9 cellular contexts compared by ENCODE assay signal in genomic region chr22:41367039-41367679, GRCh38. TPM values are rescaled to one million over a fixed set of nuclear protein-coding genes. Genes with fewer than 3 reads are reported as not detected.
DNase-seq lines count a peak whose midpoint lies in the region; ATAC-seq and TF ChIP-seq lines count a peak whose summit lies in the region.
"Had no signal": no experiment of that assay in that cellular context is flagged by ENCODE, and none has a peak within 500 bp of the region (broad histone marks: within the 10 kb centered on the region; RNA-seq: fewer than 3 reads in every experiment).

No MANE protein-coding gene starts in this region.

- TF ChIP-seq CTCF in mesothelial cell of epicardium (IDR thresholded peaks at IDR 0.05; ENCODE audit: unreplicated experiment) (no peak), transverse colon (IDR thresholded peaks at IDR 0.05) (peak; percentile 8 to 52 (median 18))

- H3K4me1 ChIP-seq in transverse colon: peaks cover 6 to 34% (median 17%) of the 10 kb centered on the region in 4 donors

- 5% methylated on average over 20 of the region's 21 CpGs; no CpG with 5 or more reads in 1 of the 2 donors for WGBS in transverse colon (ENCODE audit: low coverage in 1 of 2), 2 donors

- in situ Hi-C loops in transverse colon (cut with MboI; ENCODE audit: low pct_ligation_motif_present in 1 of 4, low pct_unique_long_range_greater_than_20kb in 1 of 4, low sequenced_read_pairs in 3 of 4): no loop called here

- no peaks in the 10 kb centered on the region for H3K9me3 ChIP-seq in transverse colon

- H3K4me3 ChIP-seq in transverse colon: peak overlapping the region; percentile 13 to 36 (median 26)

- peaks cover 23% of the 10 kb centered on the region for H3K4me1 Mint-ChIP-seq in mesothelial cell of epicardium
- H3K4me1 Mint-ChIP-seq: activated B cell treated with CpG ODN at 0.5 μM for 24 hours had no signal

- TF ChIP-seq EP300 in transverse colon (IDR thresholded peaks at IDR 0.05; ENCODE audit: low read depth): no peak

- H3K27me3 ChIP-seq in transverse colon: no peaks in the 10 kb centered on the region

- ATAC-seq in HG03196 (IDR thresholded peaks at IDR 0.05; ENCODE audit: unreplicated experiment): no peak

- H3K27me3 Mint-ChIP-seq in mesothelial cell of epicardium (ENCODE audit: low read depth): peaks cover 4% of the 10 kb centered on the region

- H3K27ac Mint-ChIP-seq in mesothelial cell of epicardium: peak overlapping the region; percentile 77
- H3K27ac Mint-ChIP-seq: activated B cell treated with CpG ODN at 0.5 μM for 24 hours had no signal

- intact Hi-C loops in transverse colon (cut with DNase I; ENCODE audit: low total_unique reads): no loop called here

- no peaks in the 10 kb centered on the region for H3K36me3 ChIP-seq in transverse colon

- H3K27ac ChIP-seq in epithelial cell of prostate (no peak overlapping the region), transverse colon (peak overlapping the region; percentile 63 to 83 (median 72))

- H3K36me3 Mint-ChIP-seq in mesothelial cell of epicardium: no peaks in the 10 kb centered on the region

- DNase-seq in ELR (ENCODE audit: low read depth) (peak; percentile 81), NCI-H1436 (lab: John Stamatoyannopoulos, UW) (peak; percentile 73), SW480 (ENCODE audit: low spot score) (peak; percentile 86), epithelial cell of prostate (ENCODE audit: low read depth, low spot score) (peak; percentile 78), mesothelial cell of epicardium (ENCODE audit: low spot score in 2 of 2, unreplicated experiment in 2 of 2) (peak; percentile 95), transverse colon (peak; percentile 95)
- no peak for DNase-seq in activated naive CD4-positive, alpha-beta T cell treated with Interleukin-2 at 50 U/mL for 16 hours
- DNase-seq: activated B cell treated with CpG ODN at 0.5 μM for 24 hours had no signal

- H3K9me3 Mint-ChIP-seq in mesothelial cell of epicardium: no peaks in the 10 kb centered on the region
- H3K9me3 Mint-ChIP-seq: activated B cell treated with CpG ODN at 0.5 μM for 24 hours had no signal

- H3K4me3 Mint-ChIP-seq in mesothelial cell of epicardium: peak overlapping the region; percentile 46
- H3K4me3 Mint-ChIP-seq: activated B cell treated with CpG ODN at 0.5 μM for 24 hours had no signal

- peak; percentile 39 for TF ChIP-seq POLR2A in transverse colon (IDR thresholded peaks at IDR 0.05)

RNA-seq across cellular contexts. Expression of gene TEF, which starts 14.6 kb away (rescaled TPM):
- total RNA-seq in mesothelial cell of epicardium: 10.4 to 10.5 TPM (median 10.4 TPM) in 3 replicates
- 10 to 100 TPM; 22.9 to 47.9 (median 34.0) TPM for total RNA-seq in transverse colon
